Comparison of ENCODE assay signal across 11 cellular contexts in genomic region chr14:75454963-75455546, GRCh38. TPM values are rescaled to one million over a fixed set of nuclear protein-coding genes. Genes with fewer than 3 reads are reported as not detected.
A peak's percentile ranks its signal among the peaks of the same experiment; 100 is the strongest.
DNase-seq lines count a peak whose midpoint lies in the region; ATAC-seq and TF ChIP-seq lines count a peak whose summit lies in the region.
"Had no signal": no experiment of that assay in that cellular context is flagged by ENCODE, and none has a peak within 500 bp of the region (broad histone marks: within the 10 kb centered on the region; RNA-seq: fewer than 3 reads in every experiment).

No MANE protein-coding gene starts in this region.

- H3K9ac ChIP-seq in neuronal stem cell (ENCODE audit: low read depth, low read length, poor library complexity), result no peak overlapping the region

- H2AK5ac ChIP-seq in neuronal stem cell (ENCODE audit: low read depth, low read length), result peak overlapping the region; percentile 48

- H3K4ac ChIP-seq in neuronal stem cell (ENCODE audit: low read length), result no peak overlapping the region

- WGBS in neuronal stem cell (ENCODE audit: extremely low coverage in 2 of 2, insufficient read length in 2 of 2, insufficient replicate concordance in 1 of 2), 2 donors, result no CpG with 5 or more reads among the region's 12 CpGs

- DNase-seq in AG10803 (ENCODE audit: low read depth) (peak; percentile 82), NB4 (ENCODE audit: low read depth) (peak; percentile 77), fibroblast of gingiva (ENCODE audit: low read depth) (peak; percentile 72), neuronal stem cell (ENCODE audit: low spot score) (no peak), SKM-1 treated with dmso at 0.1 percent for 144 hours (lab: John Stamatoyannopoulos, UW; ENCODE audit: unreplicated experiment) (no peak), GDM1 (lab: John Stamatoyannopoulos, UW) (no peak)
- DNase-seq in stimulated activated CD4-positive, alpha-beta T cell treated with anti-CD3 and anti-CD28 coated beads, Interleukin-2, amount 100 ng/mL, for 48 hours, result no peak
- DNase-seq: activated naive CD8-positive, alpha-beta T cell treated with anti-CD3 and anti-CD28 coated beads, Interleukin-2, amount 10 ng/mL, durations not matched to agents 7 days and 5 days; SIG-M5 had no signal

- no peak overlapping the region for H3K4me3 ChIP-seq in AG10803 (ENCODE audit: low read length)
- no peak overlapping the region for H3K4me3 ChIP-seq in NB4 (ENCODE audit: low read depth, low read length)
- no peak overlapping the region for H3K4me3 ChIP-seq in neuronal stem cell (ENCODE audit: low read length in 2 of 2)
- H3K4me3 ChIP-seq: thoracic aorta had no signal

- H3K36me3 ChIP-seq in neuronal stem cell (replicated peaks in 1 of 2; ENCODE audit: control insufficient read depth in 2 of 2, insufficient read depth in 2 of 2, low read length in 2 of 2), result peaks cover 0 to 2% of the 10 kb centered on the region in 2 donors
- H3K36me3 ChIP-seq: thoracic aorta had no signal

- H2BK12ac ChIP-seq in neuronal stem cell (ENCODE audit: low read length), result peak overlapping the region; percentile 59

- no peak overlapping the region for H2BK120ac ChIP-seq in neuronal stem cell (ENCODE audit: low read depth, low read length)

- H3K27ac ChIP-seq in neuronal stem cell (replicated peaks; ENCODE audit: low read length), result no peak overlapping the region

- no peak overlapping the region for H2AFZ ChIP-seq in neuronal stem cell (ENCODE audit: low read length)

- no peak overlapping the region for H3K23ac ChIP-seq in neuronal stem cell (ENCODE audit: low read depth, low read length, poor library complexity)

- peak overlapping the region; percentile 3 for H2BK15ac ChIP-seq in neuronal stem cell (ENCODE audit: low read length)

- no peaks in the 10 kb centered on the region for H3K27me3 ChIP-seq in neuronal stem cell (ENCODE audit: control insufficient read depth in 3 of 3, insufficient read depth in 3 of 3, low read depth in 1 of 3, low read length in 3 of 3)

- TF ChIP-seq POLR2A in NB4 (IDR thresholded peaks at IDR 0.05; ENCODE audit: extremely low read depth, insufficient read length) (no peak), GM18505 (IDR thresholded peaks at IDR 0.05; ENCODE audit: borderline replicate concordance, extremely low read depth, insufficient read depth, insufficient read length) (no peak)

- H2BK5ac ChIP-seq in neuronal stem cell (ENCODE audit: low read length), result peak overlapping the region; percentile 40

- TF ChIP-seq CTCF in AG10803 (conservative IDR thresholded peaks at IDR 0.05; ENCODE audit: low read length) (no peak), NB4 (IDR thresholded peaks at IDR 0.05; ENCODE audit: low read depth, low read length) (no peak)

- H3K9me3 ChIP-seq in neuronal stem cell (replicated peaks in 1 of 2; ENCODE audit: control insufficient read depth in 2 of 2, insufficient read depth in 1 of 2, low read depth in 1 of 2, low read length in 2 of 2), result no peaks in the 10 kb centered on the region
- H3K9me3 ChIP-seq: thoracic aorta had no signal

- peak overlapping the region; percentile 74 for H4K91ac ChIP-seq in neuronal stem cell (ENCODE audit: low read depth, low read length, poor library complexity)

- H4K8ac ChIP-seq in neuronal stem cell (ENCODE audit: low read depth, low read length), result no peak overlapping the region

- no peak overlapping the region for H3K4me2 ChIP-seq in neuronal stem cell (ENCODE audit: insufficient read depth, low read length, poor library complexity, severe bottlenecking)

- no peak overlapping the region for H3K14ac ChIP-seq in neuronal stem cell (ENCODE audit: low read length)

- no peak for ATAC-seq in GM18505 (IDR thresholded peaks at IDR 0.05; ENCODE audit: unreplicated experiment)

- H3K18ac ChIP-seq in neuronal stem cell (ENCODE audit: low read length), result peak overlapping the region; percentile 38

- no peaks in the 10 kb centered on the region for H3K79me1 ChIP-seq in neuronal stem cell (ENCODE audit: low read depth, low read length)

- H3K4me1 ChIP-seq in neuronal stem cell (ENCODE audit: control insufficient read depth in 2 of 2, insufficient read depth in 1 of 2, low read depth in 1 of 2, low read length in 2 of 2), result peaks cover 37 to 64% of the 10 kb centered on the region in 2 donors

RNA-seq across cellular contexts. Expression of gene JDP2, which starts 27.2 kb away (rescaled TPM):
- 12.3 TPM for polyA plus RNA-seq in neuronal stem cell (2013, experiment 1 of 2)
- polyA plus RNA-seq in neuronal stem cell (2013, experiment 2 of 2), result 12.4 TPM

Comparison
In these comparisons a context has a peak if more than half of its experiments do, and no peak if none do; other contexts are left out.
1. DNase-seq: peak in AG10803 (single experiment), NB4 (single experiment) and fibroblast of gingiva (single experiment); none in neuronal stem cell (single experiment), SKM-1 treated with dmso at 0.1 percent for 144 hours (single experiment), stimulated activated CD4-positive, alpha-beta T cell treated with anti-CD3 and anti-CD28 coated beads, Interleukin-2, amount 100 ng/mL, for 48 hours (0 of 2) and GDM1 (single experiment).